ENCODE assay signal across 19 cellular contexts in the genomic region with DNA sequence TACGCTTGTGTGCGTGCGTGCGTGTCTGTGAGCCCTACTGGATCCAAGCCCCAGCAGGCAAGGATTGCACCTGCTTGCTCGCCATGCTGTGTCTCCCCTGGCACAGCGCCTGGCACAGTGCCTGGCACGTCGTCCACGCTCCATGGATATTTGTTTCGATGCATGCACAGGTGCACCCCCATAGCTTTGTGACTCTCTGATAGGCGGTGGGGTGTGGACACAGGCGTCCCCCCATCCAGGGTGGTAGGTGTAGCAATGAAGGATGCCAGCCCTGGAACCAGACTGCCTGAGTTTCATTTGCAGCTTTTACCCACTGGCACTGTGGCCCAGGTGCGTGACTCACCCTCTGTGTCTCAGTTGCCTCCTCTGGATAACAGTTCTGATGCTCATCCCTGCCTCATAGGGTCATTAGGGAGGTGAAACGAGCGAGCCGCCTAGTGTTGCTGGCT. TPM values are rescaled to one million over a fixed set of nuclear protein-coding genes. Genes with fewer than 3 reads are reported as not detected.
DNase-seq lines count a peak whose midpoint lies in the region; ATAC-seq, FAIRE-seq and TF ChIP-seq lines count a peak whose summit lies in the region.
"Had no signal": no experiment of that assay in that cellular context is flagged by ENCODE, and none has a peak within 500 bp of the region (broad histone marks: within the 10 kb centered on the region; RNA-seq: fewer than 3 reads in every experiment).

No MANE protein-coding gene starts in this region.

- dilution Hi-C loops in keratinocyte (cut with MboI; ENCODE audit: extremely low pct_ligation_motif_present, low sequenced_read_pairs): no loop called here

- no peak overlapping the region for H2AFZ ChIP-seq in keratinocyte (ENCODE audit: control insufficient read depth, low read length)
- H2AFZ ChIP-seq: GM23248 had no signal

- H3K4me2 ChIP-seq in keratinocyte (ENCODE audit: control insufficient read depth, extremely low read depth, insufficient read depth, low read depth, low read length): peak overlapping the region; percentile 51

- H3K9me3 ChIP-seq in keratinocyte (ENCODE audit: control insufficient read depth, low read depth, low read length) (no peaks in the 10 kb centered on the region), colonic mucosa (no peaks in the 10 kb centered on the region)

- H3K27me3 ChIP-seq in bronchial epithelial cell (ENCODE audit: control insufficient read depth, insufficient read depth, low read length) (no peaks in the 10 kb centered on the region), keratinocyte (ENCODE audit: control insufficient read depth, extremely low read depth, insufficient read depth, low read length) (no peaks in the 10 kb centered on the region), colonic mucosa (no peaks in the 10 kb centered on the region)

- TF ChIP-seq CTCF in bronchial epithelial cell (IDR thresholded peaks at IDR 0.05; ENCODE audit: insufficient read depth, low read length, severe bottlenecking) (no peak), keratinocyte (optimal IDR thresholded peaks at IDR 0.05 in 1 of 3, IDR thresholded peaks at IDR 0.05 in 1 of 3, conservative IDR thresholded peaks at IDR 0.05 in 1 of 3; ENCODE audit: extremely low read depth in 1 of 3, insufficient read depth in 2 of 3, low read length in 3 of 3) (no peak), colonic mucosa (IDR thresholded peaks at IDR 0.05) (no peak)

- H3K27ac ChIP-seq in keratinocyte (ENCODE audit: control insufficient read depth, insufficient read depth, low read length) (no peak overlapping the region), colonic mucosa (no peak overlapping the region)
- H3K27ac ChIP-seq: GM23248 had no signal

- H3K79me2 ChIP-seq in keratinocyte (ENCODE audit: control insufficient read depth, insufficient read depth, low read length): no peaks in the 10 kb centered on the region

- H4K20me1 ChIP-seq in keratinocyte (ENCODE audit: control insufficient read depth, extremely low read depth, insufficient read depth, low read length): peaks cover 12% of the 10 kb centered on the region

- peaks cover 2% of the 10 kb centered on the region for H3K9me1 ChIP-seq in keratinocyte (ENCODE audit: control insufficient read depth, extremely low read depth, insufficient read depth, low read length)

- H3K36me3 ChIP-seq in bronchial epithelial cell (ENCODE audit: control insufficient read depth, insufficient read depth, low read length): peaks cover 28% of the 10 kb centered on the region
- H3K36me3 ChIP-seq in keratinocyte (ENCODE audit: control insufficient read depth in 2 of 2, extremely low read depth in 1 of 2, insufficient read depth in 2 of 2, low read length in 2 of 2): peaks cover 27 to 40% of the 10 kb centered on the region in 2 experiments
- H3K36me3 ChIP-seq in colonic mucosa: no peaks in the 10 kb centered on the region

- intact Hi-C loops in cardiac septum (cut with DNase I): no loop called here
- intact Hi-C loops in left cardiac atrium (cut with DNase I): no loop called here
- intact Hi-C loops in colonic mucosa (cut with DNase I): no loop called here

- ATAC-seq in left cardiac atrium (no peak), HG03196 (IDR thresholded peaks at IDR 0.05; ENCODE audit: unreplicated experiment) (no peak)
- ATAC-seq: HCT116, SK-N-SH treated with all-trans-retinoic acid at 6 μM for 48 hours had no signal

- no peak overlapping the region for H3K4me3 ChIP-seq in bronchial epithelial cell (ENCODE audit: low read depth, low read length)
- peak overlapping the region in 2 of 3 experiments; percentile 19 to 29 for H3K4me3 ChIP-seq in keratinocyte (ENCODE audit: control insufficient read depth in 2 of 3, extremely low read depth in 1 of 3, insufficient read depth in 2 of 3, low read depth in 1 of 3, low read length in 3 of 3)
- no peak overlapping the region for H3K4me3 ChIP-seq in colonic mucosa
- H3K4me3 ChIP-seq: GM23248 had no signal

- H3K9ac ChIP-seq in keratinocyte (ENCODE audit: control insufficient read depth, extremely low read depth, insufficient read depth, low read length): no peak overlapping the region
- no peak overlapping the region for H3K9ac ChIP-seq in colonic mucosa (ENCODE audit: low read depth in 2 of 2, low read length in 2 of 2)
- H3K9ac ChIP-seq: GM23248 had no signal

- H3K4me1 ChIP-seq in keratinocyte (ENCODE audit: control insufficient read depth, extremely low read depth, insufficient read depth, low read length) (peaks cover 20% of the 10 kb centered on the region), colonic mucosa (no peaks in the 10 kb centered on the region)

- FAIRE-seq in bronchial epithelial cell (lab: Jason Lieb, UNC) (peak; percentile 23), keratinocyte (lab: Jason Lieb, UNC) (peak; percentile 76)

- peak; percentile 50 for DNase-seq in cardiac septum (ENCODE audit: low spot score)
- DNase-seq in left cardiac atrium: no peak
- DNase-seq in bronchial epithelial cell (ENCODE audit: low read depth): peak; percentile 81
- DNase-seq in keratinocyte (ENCODE audit: low read depth, low spot score): peak; percentile 50
- DNase-seq in colonic mucosa: no peak
- no peak for DNase-seq in GM19240 (ENCODE audit: insufficient read length, low spot score)
- DNase-seq: AML-193, GM23248, KBM-7, MV-4-11, NCI-H1436, NCI-H2029, NCI-H510A, NCI-H82, Right ventricle myocardium superior had no signal

RNA-seq across cellular contexts. Expression of a gene that starts 20.2 kb away (rescaled TPM):
- total RNA-seq in cardiac septum: 22.4 TPM
- total RNA-seq in left cardiac atrium: 10 to 100 TPM; 21.6 to 23.3 TPM
- total RNA-seq in bronchial epithelial cell: 52.7 and 69.3 TPM in 2 replicates
- 45.7 to 74.6 TPM (median 68.9 TPM) in 3 replicates for polyA plus RNA-seq in keratinocyte
- 30.5 TPM for polyA plus RNA-seq in keratinocyte (2011; ENCODE audit: low read depth)
- polyA plus RNA-seq in keratinocyte (2011; cell fraction: cytosol; rRNA removed): 20.1 and 24.9 TPM in 2 replicates
- 203 and 206 TPM in 2 replicates for polyA plus RNA-seq in keratinocyte (2011; cell fraction: nucleus; rRNA removed)
- 43.5 and 46.8 TPM in 2 replicates for polyA plus RNA-seq in keratinocyte (2012; ENCODE audit: low replicate concordance)
- polyA minus RNA-seq in keratinocyte: 76.3 to 88.4 TPM (median 81.6 TPM) in 3 replicates
- polyA minus RNA-seq in keratinocyte (2011; cell fraction: cytosol; rRNA and poly(A)+ RNA removed): 38.0 TPM
- polyA minus RNA-seq in keratinocyte (2011; cell fraction: nucleus; rRNA and poly(A)+ RNA removed): 152 and 153 TPM in 2 replicates
- total RNA-seq in colonic mucosa: 10 to 100 TPM; 44.8 to 45.3 TPM

RNA-seq across cellular contexts. Expression of a gene that starts 20.3 kb away (rescaled TPM):
- total RNA-seq in cardiac septum: 14.9 TPM
- total RNA-seq in left cardiac atrium: 10 to 100 TPM; 14.8 to 18.6 TPM
- 9.7 and 15.0 TPM in 2 replicates for total RNA-seq in bronchial epithelial cell
- polyA plus RNA-seq in keratinocyte: 8.6 to 15.7 TPM (median 10.0 TPM) in 3 replicates
- polyA plus RNA-seq in keratinocyte (2011; ENCODE audit: low read depth): 40.1 TPM
- 4.1 and 9.7 TPM in 2 replicates for polyA plus RNA-seq in keratinocyte (2011; cell fraction: cytosol; rRNA removed)
- polyA plus RNA-seq in keratinocyte (2011; cell fraction: nucleus; rRNA removed): 20.8 and 23.0 TPM in 2 replicates
- 15.9 and 20.3 TPM in 2 replicates for polyA plus RNA-seq in keratinocyte (2012; ENCODE audit: low replicate concordance)
- polyA minus RNA-seq in keratinocyte: 4.4 to 22.0 TPM (median 9.6 TPM) in 3 replicates
- 8.4 TPM for polyA minus RNA-seq in keratinocyte (2011; cell fraction: cytosol; rRNA and poly(A)+ RNA removed)
- 20.2 and 41.3 TPM in 2 replicates for polyA minus RNA-seq in keratinocyte (2011; cell fraction: nucleus; rRNA and poly(A)+ RNA removed)
- 10 to 100 TPM; 20.9 to 24.3 TPM for total RNA-seq in colonic mucosa

RNA-seq across cellular contexts. Expression of a gene that starts 56.9 kb away (rescaled TPM):
- not detected for total RNA-seq in cardiac septum
- not detected for total RNA-seq in left cardiac atrium
- not detected in 2 replicates for total RNA-seq in bronchial epithelial cell
- polyA plus RNA-seq in keratinocyte: not detected in 3 replicates
- not detected for polyA plus RNA-seq in keratinocyte (2011; ENCODE audit: low read depth)
- polyA plus RNA-seq in keratinocyte (2011; cell fraction: cytosol; rRNA removed): not detected in 2 replicates
- not detected in 2 replicates for polyA plus RNA-seq in keratinocyte (2011; cell fraction: nucleus; rRNA removed)
- not detected in 2 replicates for polyA plus RNA-seq in keratinocyte (2012; ENCODE audit: low replicate concordance)
- polyA minus RNA-seq in keratinocyte: not detected in 3 replicates
- not detected for polyA minus RNA-seq in keratinocyte (2011; cell fraction: cytosol; rRNA and poly(A)+ RNA removed)
- polyA minus RNA-seq in keratinocyte (2011; cell fraction: nucleus; rRNA and poly(A)+ RNA removed): not detected in 2 replicates
- total RNA-seq in colonic mucosa: not detected
- total RNA-seq: GM23248, Right ventricle myocardium superior had no signal
- polyA plus RNA-seq: CD14-positive monocyte, GM23248 had no signal

Comparison
In these comparisons a context has a peak if more than half of its experiments do, and no peak if none do; other contexts are left out.
1. DNase-seq: peak in cardiac septum (single experiment), bronchial epithelial cell (single experiment) and keratinocyte (single experiment); none in left cardiac atrium (single experiment), colonic mucosa (single experiment) and GM19240 (single experiment).
2. H3K4me3 ChIP-seq: peak in keratinocyte (2 of 3); none in bronchial epithelial cell (single experiment) and colonic mucosa (single experiment).